8 cellular contexts compared by ENCODE assay signal in the genomic region with DNA sequence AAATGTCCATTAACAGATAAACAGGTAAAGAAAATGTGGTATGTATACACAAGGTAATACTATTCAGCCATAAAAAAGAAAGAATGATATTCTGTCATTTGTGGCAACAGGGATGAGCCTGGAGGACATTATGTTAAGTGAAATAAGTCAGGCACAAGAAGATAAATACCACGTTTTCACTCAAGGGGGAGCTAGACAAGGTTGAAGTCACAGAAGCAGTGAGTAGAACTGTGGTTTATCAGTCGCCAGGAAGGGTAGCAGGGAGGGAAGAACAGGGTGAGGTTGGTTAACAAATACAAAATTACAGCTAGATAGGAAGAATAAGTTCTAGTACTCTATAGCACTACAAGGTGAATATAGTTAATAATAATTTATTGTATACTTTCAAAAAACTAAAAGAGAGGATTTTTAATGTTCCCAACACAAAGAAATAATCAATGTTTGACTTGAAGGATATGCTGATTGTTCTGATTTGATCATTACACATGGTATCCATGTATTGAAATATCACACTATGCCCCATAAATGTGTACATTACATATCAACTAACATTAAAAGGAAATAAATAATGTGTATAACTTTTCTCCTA. TPM values are rescaled to one million over a fixed set of nuclear protein-coding genes. Genes with fewer than 3 reads are reported as not detected.
DNase-seq lines count a peak whose midpoint lies in the region; ATAC-seq, FAIRE-seq and TF ChIP-seq lines count a peak whose summit lies in the region.

No MANE protein-coding gene starts in this region.

- no peak overlapping the region for H2AFZ ChIP-seq in keratinocyte (ENCODE audit: control insufficient read depth, low read length)

- H3K4me2 ChIP-seq in keratinocyte (ENCODE audit: control insufficient read depth, extremely low read depth, insufficient read depth, low read depth, low read length): no peak overlapping the region

- dilution Hi-C loops in keratinocyte (cut with MboI; ENCODE audit: extremely low pct_ligation_motif_present, low sequenced_read_pairs): no loop called here

- H4K20me1 ChIP-seq in keratinocyte (ENCODE audit: control insufficient read depth, extremely low read depth, insufficient read depth, low read length): no peaks in the 10 kb centered on the region

- H3K36me3 Mint-ChIP-seq in activated naive CD4-positive, alpha-beta T cell treated with anti-CD3 and anti-CD28 coated beads, Interleukin-2, amount 10 ng/mL, durations not matched to agents 7 days and 5 days: no peaks in the 10 kb centered on the region
- H3K36me3 Mint-ChIP-seq in type B pancreatic cell: peaks cover 14% of the 10 kb centered on the region

- no peak overlapping the region for H3K4me3 Mint-ChIP-seq in activated naive CD4-positive, alpha-beta T cell treated with anti-CD3 and anti-CD28 coated beads, Interleukin-2, amount 10 ng/mL, durations not matched to agents 7 days and 5 days
- no peak overlapping the region for H3K4me3 Mint-ChIP-seq in type B pancreatic cell

- peak; percentile 65 to 71 (median 66) for TF ChIP-seq CTCF in keratinocyte (optimal IDR thresholded peaks at IDR 0.05 in 1 of 3, IDR thresholded peaks at IDR 0.05 in 1 of 3, conservative IDR thresholded peaks at IDR 0.05 in 1 of 3; ENCODE audit: extremely low read depth in 1 of 3, insufficient read depth in 2 of 3, low read length in 3 of 3)
- peak; percentile 74 for TF ChIP-seq CTCF in type B pancreatic cell (conservative IDR thresholded peaks at IDR 0.05)

- H3K27me3 ChIP-seq in keratinocyte (ENCODE audit: control insufficient read depth, extremely low read depth, insufficient read depth, low read length): no peaks in the 10 kb centered on the region

- no peak overlapping the region for H3K9ac ChIP-seq in keratinocyte (ENCODE audit: control insufficient read depth, extremely low read depth, insufficient read depth, low read length)

- H3K9me3 Mint-ChIP-seq in activated naive CD4-positive, alpha-beta T cell treated with anti-CD3 and anti-CD28 coated beads, Interleukin-2, amount 10 ng/mL, durations not matched to agents 7 days and 5 days: peaks cover 2% of the 10 kb centered on the region
- no peaks in the 10 kb centered on the region for H3K9me3 Mint-ChIP-seq in type B pancreatic cell

- no peak overlapping the region for H3K4me3 ChIP-seq in keratinocyte (ENCODE audit: control insufficient read depth in 2 of 3, extremely low read depth in 1 of 3, insufficient read depth in 2 of 3, low read depth in 1 of 3, low read length in 3 of 3)

- peak; percentile 76 for ATAC-seq in HG02763 (IDR thresholded peaks at IDR 0.05; ENCODE audit: unreplicated experiment)

- peak; percentile 90 for FAIRE-seq in keratinocyte (lab: Jason Lieb, UNC)

- CTCF ChIA-PET in activated naive CD4-positive, alpha-beta T cell treated with anti-CD3 and anti-CD28 coated beads, Interleukin-2, amount 10 ng/mL, durations not matched to agents 7 days and 5 days (lab: Charles Lee): interaction anchor here (0.7 to 2.9 kb wide), 17 partner anchors 8 to 506 kb away, joined by 3 to 18 read pairs (median 3); no protein-coding TSS in a partner anchor

- H3K36me3 ChIP-seq in keratinocyte (ENCODE audit: control insufficient read depth in 2 of 2, extremely low read depth in 1 of 2, insufficient read depth in 2 of 2, low read length in 2 of 2): peaks cover 0 to under 1% of the 10 kb centered on the region in 2 experiments

- peaks cover 10% of the 10 kb centered on the region for H3K4me1 Mint-ChIP-seq in activated naive CD4-positive, alpha-beta T cell treated with anti-CD3 and anti-CD28 coated beads, Interleukin-2, amount 10 ng/mL, durations not matched to agents 7 days and 5 days
- H3K4me1 Mint-ChIP-seq in type B pancreatic cell (ENCODE audit: unreplicated experiment): peaks cover 4% of the 10 kb centered on the region

- H3K9me3 ChIP-seq in keratinocyte (ENCODE audit: control insufficient read depth, low read depth, low read length): no peaks in the 10 kb centered on the region

- no peaks in the 10 kb centered on the region for H3K4me1 ChIP-seq in keratinocyte (ENCODE audit: control insufficient read depth, extremely low read depth, insufficient read depth, low read length)

- H3K27me3 Mint-ChIP-seq in activated naive CD4-positive, alpha-beta T cell treated with anti-CD3 and anti-CD28 coated beads, Interleukin-2, amount 10 ng/mL, durations not matched to agents 7 days and 5 days: no peaks in the 10 kb centered on the region
- H3K27me3 Mint-ChIP-seq in type B pancreatic cell: no peaks in the 10 kb centered on the region

- DNase-seq in AML-193 (lab: John Stamatoyannopoulos, UW) (peak; percentile 88 to 89), GM03348 (ENCODE audit: low spot score) (peak; percentile 44), NCI-H2029 (lab: John Stamatoyannopoulos, UW) (peak; percentile 29), keratinocyte (ENCODE audit: low read depth, low spot score) (no peak), type B pancreatic cell (ENCODE audit: extremely low spot score, unreplicated experiment) (no peak)
- peak; percentile 35 for DNase-seq in activated naive CD4-positive, alpha-beta T cell treated with anti-CD3 and anti-CD28 coated beads, Interleukin-2, amount 10 ng/mL, durations not matched to agents 7 days and 5 days
- no peak for DNase-seq in stimulated activated CD4-positive, alpha-beta T cell treated with anti-CD3 and anti-CD28 coated beads, Interleukin-1b, Interleukin-23, amount 100 ng/mL, for 48 hours

- no peak overlapping the region for H3K27ac ChIP-seq in keratinocyte (ENCODE audit: control insufficient read depth, insufficient read depth, low read length)

- no peaks in the 10 kb centered on the region for H3K9me1 ChIP-seq in keratinocyte (ENCODE audit: control insufficient read depth, extremely low read depth, insufficient read depth, low read length)

- H3K27ac Mint-ChIP-seq in activated naive CD4-positive, alpha-beta T cell treated with anti-CD3 and anti-CD28 coated beads, Interleukin-2, amount 10 ng/mL, durations not matched to agents 7 days and 5 days: no peak overlapping the region
- no peak overlapping the region for H3K27ac Mint-ChIP-seq in type B pancreatic cell

- no peaks in the 10 kb centered on the region for H3K79me2 ChIP-seq in keratinocyte (ENCODE audit: control insufficient read depth, insufficient read depth, low read length)

RNA-seq across cellular contexts. Expression of a gene that starts 21.1 kb away (rescaled TPM):
- 4.2 to 8.7 TPM (median 8.0 TPM) in 3 replicates for polyA plus RNA-seq in keratinocyte
- 3.5 TPM for polyA plus RNA-seq in keratinocyte (2011; ENCODE audit: low read depth)
- 5.3 and 8.5 TPM in 2 replicates for polyA plus RNA-seq in keratinocyte (2011; cell fraction: cytosol; rRNA removed)
- 6.0 and 6.6 TPM in 2 replicates for polyA plus RNA-seq in keratinocyte (2011; cell fraction: nucleus; rRNA removed)
- polyA plus RNA-seq in keratinocyte (2012; ENCODE audit: low replicate concordance): 5.0 and 8.5 TPM in 2 replicates
- 2.3 to 10.9 TPM (median 5.8 TPM) in 3 replicates for polyA minus RNA-seq in keratinocyte
- 4.6 TPM for polyA minus RNA-seq in keratinocyte (2011; cell fraction: cytosol; rRNA and poly(A)+ RNA removed)
- polyA minus RNA-seq in keratinocyte (2011; cell fraction: nucleus; rRNA and poly(A)+ RNA removed): 3.3 and 6.2 TPM in 2 replicates
- total RNA-seq in type B pancreatic cell (ENCODE audit: low replicate concordance): 7.1 and 8.6 TPM in 2 replicates

RNA-seq across cellular contexts. Expression of a gene that starts 21.2 kb away (rescaled TPM):
- 10.9 to 14.6 TPM (median 10.9 TPM) in 3 replicates for polyA plus RNA-seq in keratinocyte
- polyA plus RNA-seq in keratinocyte (2011; ENCODE audit: low read depth): 9.9 TPM
- 7.5 and 11.7 TPM in 2 replicates for polyA plus RNA-seq in keratinocyte (2011; cell fraction: cytosol; rRNA removed)
- polyA plus RNA-seq in keratinocyte (2011; cell fraction: nucleus; rRNA removed): 10.8 and 12.7 TPM in 2 replicates
- 7.3 and 9.1 TPM in 2 replicates for polyA plus RNA-seq in keratinocyte (2012; ENCODE audit: low replicate concordance)
- 2.7 to 12.0 TPM (median 9.6 TPM) in 3 replicates for polyA minus RNA-seq in keratinocyte
- 8.1 TPM for polyA minus RNA-seq in keratinocyte (2011; cell fraction: cytosol; rRNA and poly(A)+ RNA removed)
- 5.2 and 9.5 TPM in 2 replicates for polyA minus RNA-seq in keratinocyte (2011; cell fraction: nucleus; rRNA and poly(A)+ RNA removed)
- 18.3 and 19.8 TPM in 2 replicates for total RNA-seq in type B pancreatic cell (ENCODE audit: low replicate concordance)

Comparison
In these comparisons a context has a peak if more than half of its experiments do, and no peak if none do; other contexts are left out.
1. DNase-seq: peak in AML-193 (2 of 2), GM03348 (single experiment), NCI-H2029 (single experiment) and activated naive CD4-positive, alpha-beta T cell treated with anti-CD3 and anti-CD28 coated beads, Interleukin-2, amount 10 ng/mL, durations not matched to agents 7 days and 5 days (single experiment); none in keratinocyte (single experiment), type B pancreatic cell (single experiment) and stimulated activated CD4-positive, alpha-beta T cell treated with anti-CD3 and anti-CD28 coated beads, Interleukin-1b, Interleukin-23, amount 100 ng/mL, for 48 hours (single experiment).